Comparison of ENCODE assay signal across 23 cellular contexts in the genomic region with DNA sequence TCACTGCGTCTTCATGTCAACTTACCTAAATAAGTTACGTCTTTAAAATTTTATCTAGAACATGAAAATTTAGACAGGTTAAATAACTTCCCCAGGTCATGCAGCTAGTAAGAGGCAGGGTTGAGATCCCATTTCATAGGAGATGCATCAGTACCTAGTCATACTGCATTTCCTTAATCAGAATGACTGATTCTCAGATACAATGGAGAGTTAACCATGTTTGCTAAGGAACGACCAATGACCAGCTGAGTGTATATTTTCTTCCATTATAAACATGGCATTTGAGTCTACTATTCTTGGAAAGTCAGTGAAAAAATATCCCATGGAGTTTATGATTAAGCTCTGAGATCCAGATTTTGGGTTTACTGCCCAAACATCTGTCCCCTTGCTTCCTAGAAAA.
"Had no signal": no experiment of that assay in that cellular context is flagged by ENCODE, and none has a peak within 500 bp of the region (broad histone marks: within the 10 kb centered on the region; RNA-seq: fewer than 3 reads in every experiment).

No MANE protein-coding gene starts in this region.

- H3K4me1 Mint-ChIP-seq: T-helper 17 cell had no signal

- H3K9me3 ChIP-seq: esophagus squamous epithelium, gastroesophageal sphincter, right lobe of liver, uterus had no signal

- H3K9me3 Mint-ChIP-seq: activated naive CD4-positive, alpha-beta T cell treated with anti-CD3 and anti-CD28 coated beads, Interleukin-2, amount 10 ng/mL, durations not matched to agents 7 days and 5 days; effector memory CD8-positive, alpha-beta T cell had no signal

- H3K4me3 ChIP-seq: cardiac muscle cell, dorsolateral prefrontal cortex, esophagus squamous epithelium, gastroesophageal sphincter, right lobe of liver, skin epidermis, uterus had no signal

- H3K27me3 Mint-ChIP-seq: activated CD4-positive, alpha-beta T cell treated with anti-CD3 and anti-CD28 coated beads, Interleukin-2, amount 10 ng/mL, durations not matched to agents 24 days and 14 days; activated naive CD4-positive, alpha-beta T cell treated with anti-CD3 and anti-CD28 coated beads, Interleukin-2, amount 10 ng/mL, durations not matched to agents 7 days and 5 days; stimulated activated naive B cell treated with anti-CD40 and anti-IgM and Interleukin-4, amounts not matched to agents 10 μg/mL and 1 μg/mL and 100 μg/mL, for 72 hours; T-helper 17 cell had no signal

- DNase-seq: activated CD4-positive, alpha-beta memory T cell treated with anti-CD3 and anti-CD28 coated beads, Interleukin-2, amount 10 ng/mL, durations not matched to agents 7 days and 5 days; activated CD4-positive, alpha-beta T cell treated with anti-CD3 and anti-CD28 coated beads, Interleukin-2, amount 10 ng/mL, durations not matched to agents 24 days and 14 days; activated effector memory CD4-positive, alpha-beta T cell treated with anti-CD3 and anti-CD28 coated beads, Interleukin-2, amount 50 U/mL, for 16 hours; activated naive CD4-positive, alpha-beta T cell treated with anti-CD3 and anti-CD28 coated beads, Interleukin-2, amount 10 ng/mL, durations not matched to agents 7 days and 5 days; amygdala; dorsolateral prefrontal cortex; effector memory CD8-positive, alpha-beta T cell; esophagus squamous epithelium; head of caudate nucleus; islet precursor cell; left cardiac atrium; mesenchymal stem cell; occipital lobe; right lobe of liver; stimulated activated CD4-positive, alpha-beta T cell treated with anti-CD3 and anti-CD28 coated beads, Interleukin-1b, Interleukin-23, amount 100 ng/mL, for 48 hours; stimulated activated naive B cell treated with anti-CD40 and anti-IgM and Interleukin-4, amounts not matched to agents 10 μg/mL and 1 μg/mL and 100 μg/mL, for 72 hours; T-helper 17 cell; trophoblast cell; uterus had no signal

- H3K4me3 Mint-ChIP-seq: activated CD4-positive, alpha-beta memory T cell treated with anti-CD3 and anti-CD28 coated beads, Interleukin-2, amount 10 ng/mL, durations not matched to agents 7 days and 5 days; activated CD4-positive, alpha-beta T cell treated with anti-CD3 and anti-CD28 coated beads, Interleukin-2, amount 10 ng/mL, durations not matched to agents 24 days and 14 days; activated naive CD4-positive, alpha-beta T cell treated with anti-CD3 and anti-CD28 coated beads, Interleukin-2, amount 10 ng/mL, durations not matched to agents 7 days and 5 days; effector memory CD8-positive, alpha-beta T cell; T-helper 17 cell had no signal

- H3K27me3 ChIP-seq: cardiac muscle cell, dorsolateral prefrontal cortex, esophagus squamous epithelium, gastroesophageal sphincter, right lobe of liver, uterus had no signal

- H3K27ac Mint-ChIP-seq: activated CD4-positive, alpha-beta memory T cell treated with anti-CD3 and anti-CD28 coated beads, Interleukin-2, amount 10 ng/mL, durations not matched to agents 7 days and 5 days; activated naive CD4-positive, alpha-beta T cell treated with anti-CD3 and anti-CD28 coated beads, Interleukin-2, amount 10 ng/mL, durations not matched to agents 7 days and 5 days; effector memory CD8-positive, alpha-beta T cell; T-helper 17 cell had no signal

- H3K36me3 ChIP-seq: cardiac muscle cell, esophagus squamous epithelium, gastroesophageal sphincter, right lobe of liver, uterus had no signal

- H3K36me3 Mint-ChIP-seq: activated naive CD4-positive, alpha-beta T cell treated with anti-CD3 and anti-CD28 coated beads, Interleukin-2, amount 10 ng/mL, durations not matched to agents 7 days and 5 days had no signal

- H3K4me1 ChIP-seq: right lobe of liver had no signal

- ATAC-seq: activated CD4-positive, CD25-positive, alpha-beta regulatory T cell treated with anti-CD3 and anti-CD28 coated beads, Interleukin-2, amount 50 U/mL, for 24 hours; effector memory CD8-positive, alpha-beta T cell; gastroesophageal sphincter; left cardiac atrium; right lobe of liver; stimulated activated naive B cell treated with anti-CD40 and anti-IgM and Interleukin-4, amounts not matched to agents 10 μg/mL and 1 μg/mL and 100 μg/mL, for 72 hours; T-helper 17 cell had no signal

- H3K27ac ChIP-seq: cardiac muscle cell, right lobe of liver had no signal
